15 cellular contexts compared by ENCODE assay signal in genomic region chr4:128306992-128307581, GRCh38. TPM values are rescaled to one million over a fixed set of nuclear protein-coding genes. Genes with fewer than 3 reads are reported as not detected.
DNase-seq lines count a peak whose midpoint lies in the region; ATAC-seq and TF ChIP-seq lines count a peak whose summit lies in the region.
"Had no signal": no experiment of that assay in that cellular context is flagged by ENCODE, and none has a peak within 500 bp of the region (broad histone marks: within the 10 kb centered on the region; RNA-seq: fewer than 3 reads in every experiment).

No MANE protein-coding gene starts in this region.

- no peak for TF ChIP-seq POLR2A in ovary (IDR thresholded peaks at IDR 0.05)

- no peak overlapping the region for H3K9ac ChIP-seq in neuronal stem cell (ENCODE audit: low read depth, low read length, poor library complexity)

- H3K4me3 ChIP-seq in neuronal stem cell (ENCODE audit: low read length in 2 of 2) (no peak overlapping the region), ovary (no peak overlapping the region), A673 (ENCODE audit: low read depth, low read length, poor library complexity, severe bottlenecking) (no peak overlapping the region)

- H3K36me3 Mint-ChIP-seq in stimulated activated naive B cell treated with anti-CD40 and anti-IgM and Interleukin-4, amounts not matched to agents 10 μg/mL and 1 μg/mL and 100 μg/mL, for 72 hours = peaks cover 9 to 24% of the 10 kb centered on the region in 2 donors
- H3K36me3 Mint-ChIP-seq: activated CD8-positive, alpha-beta memory T cell treated with anti-CD3 and anti-CD28 coated beads, Interleukin-2, amount 10 ng/mL, durations not matched to agents 7 days and 5 days had no signal

- peak; percentile 56 for ATAC-seq in GM19043 (IDR thresholded peaks at IDR 0.05; ENCODE audit: low read depth, unreplicated experiment)
- ATAC-seq in HG02623 (IDR thresholded peaks at IDR 0.05; ENCODE audit: unreplicated experiment) = peak; percentile 73
- peak; percentile 73 for ATAC-seq in HG03565 (IDR thresholded peaks at IDR 0.05; ENCODE audit: unreplicated experiment)
- ATAC-seq in stimulated activated naive B cell treated with anti-CD40 and anti-IgM and Interleukin-4, amounts not matched to agents 10 μg/mL and 1 μg/mL and 100 μg/mL, for 72 hours (replicated peaks) = no peak
- ATAC-seq: activated CD8-positive, alpha-beta memory T cell treated with anti-CD3 and anti-CD28 coated beads, Interleukin-2, amount 10 ng/mL, durations not matched to agents 7 days and 5 days had no signal

- H3K14ac ChIP-seq in neuronal stem cell (ENCODE audit: low read length) = no peak overlapping the region

- H4K8ac ChIP-seq in neuronal stem cell (ENCODE audit: low read depth, low read length) = no peak overlapping the region

- TF ChIP-seq CTCF in ovary (IDR thresholded peaks at IDR 0.05) = no peak
- TF ChIP-seq CTCF in A673 (conservative IDR thresholded peaks at IDR 0.05; ENCODE audit: low read depth, low read length) = no peak

- H2BK120ac ChIP-seq in neuronal stem cell (ENCODE audit: low read depth, low read length) = no peak overlapping the region

- H2BK12ac ChIP-seq in neuronal stem cell (ENCODE audit: low read length) = no peak overlapping the region

- H3K36me3 ChIP-seq in neuronal stem cell (replicated peaks in 1 of 2; ENCODE audit: control insufficient read depth in 2 of 2, insufficient read depth in 2 of 2, low read length in 2 of 2) = no peaks in the 10 kb centered on the region
- H3K36me3 ChIP-seq in ovary = no peaks in the 10 kb centered on the region
- no peaks in the 10 kb centered on the region for H3K36me3 ChIP-seq in A673 (ENCODE audit: insufficient read depth, low read length, poor library complexity, severe bottlenecking)

- H3K9me3 Mint-ChIP-seq in stimulated activated naive B cell treated with anti-CD40 and anti-IgM and Interleukin-4, amounts not matched to agents 10 μg/mL and 1 μg/mL and 100 μg/mL, for 72 hours = no peaks in the 10 kb centered on the region
- H3K9me3 Mint-ChIP-seq: CD4-positive, alpha-beta memory T cell; neural crest cell; T-helper 2 cell treated with Interferon-gamma antibody and Interleukin-4, amounts not matched to agents 5 μg/mL and 100 μg/mL, for 36 hours had no signal

- CTCF ChIA-PET in A673 (lab: Charles Lee) = no interaction called here

- H2AK5ac ChIP-seq in neuronal stem cell (ENCODE audit: low read depth, low read length) = no peak overlapping the region

- POLR2A ChIA-PET in A673 (lab: Charles Lee; ENCODE audit: low non-redundant PET) = no interaction called here

- H2BK5ac ChIP-seq in neuronal stem cell (ENCODE audit: low read length) = peak overlapping the region; percentile 85

- no peaks in the 10 kb centered on the region for H3K27me3 Mint-ChIP-seq in stimulated activated naive B cell treated with anti-CD40 and anti-IgM and Interleukin-4, amounts not matched to agents 10 μg/mL and 1 μg/mL and 100 μg/mL, for 72 hours
- H3K27me3 Mint-ChIP-seq: activated CD8-positive, alpha-beta memory T cell treated with anti-CD3 and anti-CD28 coated beads, Interleukin-2, amount 10 ng/mL, durations not matched to agents 7 days and 5 days; CD4-positive, alpha-beta memory T cell had no signal

- H2AFZ ChIP-seq in neuronal stem cell (ENCODE audit: low read length) = peak overlapping the region; percentile 18

- intact Hi-C loops in ovary (cut with DNase I) (no loop called here), A673 (cut with micrococcal nuclease; ENCODE audit: unreplicated experiment) (no loop called here)

- BruUV-seq in A673 (replicated peaks; lab: Mats Ljungman, UMichigan) = no TSS peak

- H3K23ac ChIP-seq in neuronal stem cell (ENCODE audit: low read depth, low read length, poor library complexity) = no peak overlapping the region

- H3K27ac Mint-ChIP-seq in stimulated activated naive B cell treated with anti-CD40 and anti-IgM and Interleukin-4, amounts not matched to agents 10 μg/mL and 1 μg/mL and 100 μg/mL, for 72 hours = no peak overlapping the region
- H3K27ac Mint-ChIP-seq: activated CD8-positive, alpha-beta memory T cell treated with anti-CD3 and anti-CD28 coated beads, Interleukin-2, amount 10 ng/mL, durations not matched to agents 7 days and 5 days; T-helper 2 cell treated with Interferon-gamma antibody and Interleukin-4, amounts not matched to agents 5 μg/mL and 100 μg/mL, for 36 hours had no signal

- peaks cover 2 to 6% of the 10 kb centered on the region in 2 donors for H3K4me1 ChIP-seq in neuronal stem cell (ENCODE audit: control insufficient read depth in 2 of 2, insufficient read depth in 1 of 2, low read depth in 1 of 2, low read length in 2 of 2)
- H3K4me1 ChIP-seq in ovary (ENCODE audit: insufficient read depth) = peaks cover 7% of the 10 kb centered on the region
- H3K4me1 ChIP-seq in A673 (ENCODE audit: insufficient read depth, low read length, poor library complexity, severe bottlenecking) = no peaks in the 10 kb centered on the region

- no peak overlapping the region for H3K4me2 ChIP-seq in neuronal stem cell (ENCODE audit: insufficient read depth, low read length, poor library complexity, severe bottlenecking)

- peak overlapping the region; percentile 88 for H3K18ac ChIP-seq in neuronal stem cell (ENCODE audit: low read length)

- TF ChIP-seq EP300 in ovary (IDR thresholded peaks at IDR 0.05) = no peak

- H3K27me3 ChIP-seq in neuronal stem cell (ENCODE audit: control insufficient read depth in 3 of 3, insufficient read depth in 3 of 3, low read depth in 1 of 3, low read length in 3 of 3) = no peaks in the 10 kb centered on the region
- no peaks in the 10 kb centered on the region for H3K27me3 ChIP-seq in ovary
- no peaks in the 10 kb centered on the region for H3K27me3 ChIP-seq in A673 (replicated peaks; ENCODE audit: insufficient read depth, low read depth, low read length, poor library complexity)

- DNase-seq in neuronal stem cell (ENCODE audit: low spot score) (no peak), ovary (no peak), A673 (ENCODE audit: low spot score) (no peak), NCI-H446 (lab: John Stamatoyannopoulos, UW) (no peak)
- DNase-seq in stimulated activated naive B cell treated with anti-CD40 and anti-IgM and Interleukin-4, amounts not matched to agents 10 μg/mL and 1 μg/mL and 100 μg/mL, for 72 hours = no peak
- DNase-seq: activated CD8-positive, alpha-beta memory T cell treated with anti-CD3 and anti-CD28 coated beads, Interleukin-2, amount 10 ng/mL, durations not matched to agents 7 days and 5 days; CD4-positive, alpha-beta memory T cell; HCEC 1CT; NCI-H2081; stimulated activated CD8-positive, alpha-beta memory T cell treated with anti-CD3 and anti-CD28 coated beads, Interleukin-4, amount 100 ng/mL, for 48 hours had no signal

- H2BK15ac ChIP-seq in neuronal stem cell (ENCODE audit: low read length) = no peak overlapping the region

- peaks cover 0 to 1% of the 10 kb centered on the region in 2 donors for H3K4me1 Mint-ChIP-seq in stimulated activated naive B cell treated with anti-CD40 and anti-IgM and Interleukin-4, amounts not matched to agents 10 μg/mL and 1 μg/mL and 100 μg/mL, for 72 hours
- H3K4me1 Mint-ChIP-seq: activated CD8-positive, alpha-beta memory T cell treated with anti-CD3 and anti-CD28 coated beads, Interleukin-2, amount 10 ng/mL, durations not matched to agents 7 days and 5 days had no signal

- H3K79me1 ChIP-seq in neuronal stem cell (ENCODE audit: low read depth, low read length) = no peaks in the 10 kb centered on the region

- no peak overlapping the region for H3K4ac ChIP-seq in neuronal stem cell (ENCODE audit: low read length)

- H3K9me3 ChIP-seq in neuronal stem cell (replicated peaks in 1 of 2; ENCODE audit: control insufficient read depth in 2 of 2, insufficient read depth in 1 of 2, low read depth in 1 of 2, low read length in 2 of 2) (no peaks in the 10 kb centered on the region), ovary (no peaks in the 10 kb centered on the region), A673 (ENCODE audit: low read depth, low read length, poor library complexity, severe bottlenecking) (no peaks in the 10 kb centered on the region)

- no peak overlapping the region for H3K4me3 Mint-ChIP-seq in stimulated activated naive B cell treated with anti-CD40 and anti-IgM and Interleukin-4, amounts not matched to agents 10 μg/mL and 1 μg/mL and 100 μg/mL, for 72 hours
- H3K4me3 Mint-ChIP-seq: activated CD8-positive, alpha-beta memory T cell treated with anti-CD3 and anti-CD28 coated beads, Interleukin-2, amount 10 ng/mL, durations not matched to agents 7 days and 5 days; CD4-positive, alpha-beta memory T cell; neural crest cell; T-helper 2 cell treated with Interferon-gamma antibody and Interleukin-4, amounts not matched to agents 5 μg/mL and 100 μg/mL, for 36 hours had no signal

- no peak overlapping the region for H3K27ac ChIP-seq in neuronal stem cell (replicated peaks; ENCODE audit: low read length)
- H3K27ac ChIP-seq in ovary = no peak overlapping the region
- H3K27ac ChIP-seq in A673 (ENCODE audit: low read depth, low read length, poor library complexity, severe bottlenecking) = no peak overlapping the region

- WGBS in neuronal stem cell (ENCODE audit: extremely low coverage in 2 of 2, insufficient read length in 2 of 2, insufficient replicate concordance in 1 of 2), 2 donors = no CpG with 5 or more reads among the region's 1 CpG
- WGBS in ovary, 3 donors = 41 to 47% (median 43%) methylated on average over 1 of the region's 1 CpG

- no peak overlapping the region for H4K91ac ChIP-seq in neuronal stem cell (ENCODE audit: low read depth, low read length, poor library complexity)

RNA-seq across cellular contexts. Expression of gene PGRMC2, which starts 19.5 kb away (rescaled TPM):
- 62.3 TPM for polyA plus RNA-seq in neuronal stem cell (2013, experiment 1 of 2)
- polyA plus RNA-seq in neuronal stem cell (2013, experiment 2 of 2) = 63.6 TPM
- total RNA-seq in ovary (10 to 100 TPM; 23.2 to 67.4 (median 56.9) TPM), A673 (2021) (49.7 and 51.7 TPM in 2 replicates)
- polyA plus RNA-seq in ovary = 100 to 1,000 TPM in 1 of 2 donors, 10 to 100 TPM in 1; 40.0 to 222 TPM

Comparison
In these comparisons a context has a peak if more than half of its experiments do, and no peak if none do; other contexts are left out.
1. ATAC-seq: peak in GM19043 (single experiment), HG02623 (single experiment) and HG03565 (single experiment); none in stimulated activated naive B cell treated with anti-CD40 and anti-IgM and Interleukin-4, amounts not matched to agents 10 μg/mL and 1 μg/mL and 100 μg/mL, for 72 hours (0 of 2).